Comparison of ENCODE assay signal across 1 cellular context in the genomic region with DNA sequence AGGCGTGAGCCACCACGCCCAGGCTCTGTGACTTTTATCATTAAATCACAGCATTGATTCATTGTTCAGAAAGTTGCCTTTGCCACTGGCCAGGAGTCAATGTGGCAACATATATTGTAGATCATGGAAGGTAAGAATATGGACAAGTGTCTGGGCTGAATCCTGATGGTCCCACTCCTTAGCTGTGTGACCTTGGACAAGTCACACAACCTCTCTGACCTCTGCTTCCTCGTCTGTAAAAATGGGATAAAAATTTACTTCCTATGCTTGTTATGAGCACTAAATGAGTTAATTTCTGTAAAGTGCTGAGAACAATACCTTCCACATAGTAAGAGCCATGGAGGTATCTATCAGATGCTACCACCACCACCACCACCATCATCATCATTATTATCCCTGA.
A peak's percentile ranks its signal among the peaks of the same experiment; 100 is the strongest.
TF ChIP-seq lines count a peak whose summit lies in the region.

No MANE protein-coding gene starts in this region.

TF ChIP-seq in K562, 482 proteins besides CTCF, POLR2A, EP300 and RAD21 (continued from another document):
- TF ChIP-seq, protein P1, sequence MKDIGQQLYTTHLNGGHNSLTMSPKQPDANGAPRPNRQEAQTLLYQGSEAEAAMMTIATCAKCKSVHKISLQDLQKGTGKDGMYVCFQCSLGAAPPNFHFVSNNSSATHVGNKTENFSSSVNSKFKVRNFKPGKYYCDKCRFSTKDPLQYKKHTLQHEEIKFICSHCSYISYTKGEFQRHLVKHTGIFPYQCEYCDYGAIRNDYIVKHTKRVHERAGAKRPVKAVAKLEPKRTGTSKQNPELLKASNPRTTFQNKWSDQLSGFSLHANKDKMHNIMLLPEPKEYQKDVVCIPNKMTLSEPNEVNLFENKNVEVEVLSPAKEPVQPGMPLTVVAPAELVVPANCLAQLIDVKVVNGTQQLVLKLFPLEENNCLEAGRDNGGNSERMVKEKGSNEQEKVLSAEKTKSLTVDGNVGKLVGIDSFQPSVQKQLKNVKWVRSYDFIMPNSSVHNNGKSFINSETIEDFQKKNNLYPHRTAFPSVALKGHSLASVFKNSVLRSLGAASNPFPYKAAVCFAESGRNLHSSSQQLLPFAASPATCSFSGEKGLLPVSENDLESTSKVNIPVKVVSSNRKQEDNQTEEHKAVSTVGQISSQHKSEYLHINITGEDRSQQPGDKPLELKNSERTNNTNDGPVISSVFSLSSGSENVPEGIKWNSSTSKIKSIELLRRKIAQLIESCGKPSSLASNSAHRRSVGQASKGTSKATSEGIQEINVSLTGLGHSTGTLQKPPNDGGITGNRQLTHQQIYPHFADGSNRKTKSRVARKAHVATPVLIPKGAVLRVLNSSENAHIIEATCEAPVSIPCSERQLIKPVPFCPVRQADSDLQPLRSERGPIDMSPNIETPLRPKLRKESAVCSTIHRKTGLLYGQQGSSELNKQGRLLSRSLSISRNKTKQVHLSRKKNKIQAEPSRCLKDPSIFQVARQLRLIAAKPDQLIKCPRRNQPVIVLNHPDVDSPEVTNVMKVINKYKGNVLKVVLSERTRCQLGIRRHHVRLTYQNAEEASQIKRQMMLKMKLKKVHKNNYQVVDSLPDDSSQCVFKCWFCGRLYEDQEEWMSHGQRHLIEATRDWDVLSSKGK (CRISPR knock-in tag; IDR thresholded peaks at IDR 0.05): no peak
- TF ChIP-seq POLR2AphosphoS2 (IDR thresholded peaks at IDR 0.05; ENCODE audit: low read length): no peak
- TF ChIP-seq, protein P2, sequence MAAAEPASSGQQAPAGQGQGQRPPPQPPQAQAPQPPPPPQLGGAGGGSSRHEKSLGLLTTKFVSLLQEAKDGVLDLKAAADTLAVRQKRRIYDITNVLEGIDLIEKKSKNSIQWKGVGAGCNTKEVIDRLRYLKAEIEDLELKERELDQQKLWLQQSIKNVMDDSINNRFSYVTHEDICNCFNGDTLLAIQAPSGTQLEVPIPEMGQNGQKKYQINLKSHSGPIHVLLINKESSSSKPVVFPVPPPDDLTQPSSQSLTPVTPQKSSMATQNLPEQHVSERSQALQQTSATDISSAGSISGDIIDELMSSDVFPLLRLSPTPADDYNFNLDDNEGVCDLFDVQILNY (CRISPR knock-in tag; IDR thresholded peaks at IDR 0.05): no peak
- TF ChIP-seq BCOR (IDR thresholded peaks at IDR 0.05): peak; percentile 46; the same call in 1 of the 2 replicates
- TF ChIP-seq ZEB2 (IDR thresholded peaks at IDR 0.05): no peak
- TF ChIP-seq, protein P3, sequence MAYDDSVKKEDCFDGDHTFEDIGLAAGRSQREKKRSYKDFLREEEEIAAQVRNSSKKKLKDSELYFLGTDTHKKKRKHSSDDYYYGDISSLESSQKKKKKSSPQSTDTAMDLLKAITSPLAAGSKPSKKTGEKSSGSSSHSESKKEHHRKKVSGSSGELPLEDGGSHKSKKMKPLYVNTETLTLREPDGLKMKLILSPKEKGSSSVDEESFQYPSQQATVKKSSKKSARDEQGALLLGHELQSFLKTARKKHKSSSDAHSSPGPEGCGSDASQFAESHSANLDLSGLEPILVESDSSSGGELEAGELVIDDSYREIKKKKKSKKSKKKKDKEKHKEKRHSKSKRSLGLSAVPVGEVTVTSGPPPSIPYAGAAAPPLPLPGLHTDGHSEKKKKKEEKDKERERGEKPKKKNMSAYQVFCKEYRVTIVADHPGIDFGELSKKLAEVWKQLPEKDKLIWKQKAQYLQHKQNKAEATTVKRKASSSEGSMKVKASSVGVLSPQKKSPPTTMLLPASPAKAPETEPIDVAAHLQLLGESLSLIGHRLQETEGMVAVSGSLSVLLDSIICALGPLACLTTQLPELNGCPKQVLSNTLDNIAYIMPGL (CRISPR knock-in tag; IDR thresholded peaks at IDR 0.05): no peak
- TF ChIP-seq SRSF1 (IDR thresholded peaks at IDR 0.05; ENCODE audit: low read depth, low read length): no peak
- peak; percentile 65 for TF ChIP-seq ZFP36 (IDR thresholded peaks at IDR 0.05; ENCODE audit: low read depth, low read length, partially characterized antibody)
- TF ChIP-seq, protein P4, sequence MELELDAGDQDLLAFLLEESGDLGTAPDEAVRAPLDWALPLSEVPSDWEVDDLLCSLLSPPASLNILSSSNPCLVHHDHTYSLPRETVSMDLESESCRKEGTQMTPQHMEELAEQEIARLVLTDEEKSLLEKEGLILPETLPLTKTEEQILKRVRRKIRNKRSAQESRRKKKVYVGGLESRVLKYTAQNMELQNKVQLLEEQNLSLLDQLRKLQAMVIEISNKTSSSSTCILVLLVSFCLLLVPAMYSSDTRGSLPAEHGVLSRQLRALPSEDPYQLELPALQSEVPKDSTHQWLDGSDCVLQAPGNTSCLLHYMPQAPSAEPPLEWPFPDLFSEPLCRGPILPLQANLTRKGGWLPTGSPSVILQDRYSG (tag; conservative IDR thresholded peaks at IDR 0.05; ENCODE audit: low read depth): no peak
